ENCODE assay signal across 17 cellular contexts in genomic region chr7:70679666-70680065, GRCh38.
DNase-seq lines count a peak whose midpoint lies in the region; ATAC-seq, FAIRE-seq and TF ChIP-seq lines count a peak whose summit lies in the region.
"Had no signal": no experiment of that assay in that cellular context is flagged by ENCODE, and none has a peak within 500 bp of the region (broad histone marks: within the 10 kb centered on the region; RNA-seq: fewer than 3 reads in every experiment).

No MANE protein-coding gene starts in this region.

- H3K4me3 ChIP-seq in AG10803 (ENCODE audit: low read length) (peak overlapping the region; percentile 13), GM12878 (peak overlapping the region; percentile 20; the same call in 1 of the 2 replicates), Peyer's patch (no peak overlapping the region), endodermal cell (ENCODE audit: low read length) (no peak overlapping the region)
- H3K4me3 ChIP-seq: heart left ventricle, uterus had no signal

- TF ChIP-seq RAD21 in GM12878 (IDR thresholded peaks at IDR 0.05; ENCODE audit: insufficient read depth, low read depth, low read length): no peak

- 16% methylated on average over 4 of the region's 4 CpGs for WGBS in GM12878 (ENCODE audit: insufficient coverage, insufficient replicate concordance, low lambda C conversion rate, missing lambda C conversion rate)
- WGBS in endodermal cell (ENCODE audit: insufficient coverage in 1 of 2, insufficient read length in 1 of 2), 2 experiments: 77 to 83% methylated on average over 1 to 4 of the region's 4 CpGs

- POLR2A ChIA-PET in GM12878 (lab: Charles Lee): no interaction called here

- H3K9ac ChIP-seq in GM12878 (ENCODE audit: control insufficient read depth, insufficient read depth, low read length) (peak overlapping the region; percentile 38), endodermal cell (ENCODE audit: extremely low read depth, low read length, poor library complexity, severe bottlenecking) (no peak overlapping the region)

- in situ Hi-C loops in GM13977 (cut with MboI; ENCODE audit: low pct_unique_long_range_greater_than_20kb, low sequenced_read_pairs, unreplicated experiment) (loop anchor here (25.0 kb wide), 2 partner anchors 342 to 492 kb away; no protein-coding TSS in a partner anchor), GM12878 (cut with MboI) (no loop called here)

- intact Hi-C loops in GM12878 (cut with micrococcal nuclease; ENCODE audit: unreplicated experiment): no loop called here

- RAD21 ChIA-PET in GM12878 (lab: Charles Lee; ENCODE audit: unreplicated experiment): interaction anchor here (1.6 kb wide), 1 partner anchor 17 kb away, joined by 4 read pairs; no protein-coding TSS in a partner anchor

- H3K36me3 ChIP-seq in GM12878 (ENCODE audit: control insufficient read depth in 2 of 2, insufficient read depth in 2 of 2, low read length in 1 of 2) (no peaks in the 10 kb centered on the region; a peak in 2 of 4 replicates), Peyer's patch (no peaks in the 10 kb centered on the region), endodermal cell (ENCODE audit: control insufficient read depth, insufficient read depth, low read length) (no peaks in the 10 kb centered on the region)
- H3K36me3 ChIP-seq: heart left ventricle, uterus had no signal

- CTCF ChIA-PET in GM12878 (lab: Yijun Ruan, JAX): no interaction called here

- TF ChIP-seq CTCF in AG10803 (conservative IDR thresholded peaks at IDR 0.05; ENCODE audit: low read length) (no peak), GM13977 (IDR thresholded peaks at IDR 0.05; ENCODE audit: extremely low read depth, insufficient read depth, missing control alignments) (no peak), GM12878 (IDR thresholded peaks at IDR 0.05 in 2 of 3, conservative IDR thresholded peaks at IDR 0.05 in 1 of 3; ENCODE audit: control insufficient read depth in 2 of 3, extremely low read depth in 1 of 3, insufficient read depth in 1 of 3, low read depth in 3 of 3, low read length in 3 of 3) (no peak), Peyer's patch (IDR thresholded peaks at IDR 0.05) (no peak), endodermal cell (conservative IDR thresholded peaks at IDR 0.05) (no peak)

- ATAC-seq in HG03439 (IDR thresholded peaks at IDR 0.05; ENCODE audit: unreplicated experiment) (peak; percentile 62), GM12878 (peak; percentile 78)
- ATAC-seq: stimulated activated memory B cell treated with anti-CD40 and anti-IgM and Interleukin-4, amounts not matched to agents 10 μg/mL and 1 μg/mL and 100 μg/mL, for 72 hours had no signal

- H3K4me3 Mint-ChIP-seq in endodermal cell: no peak overlapping the region
- H3K4me3 Mint-ChIP-seq: activated B cell treated with CpG ODN at 0.5 μM for 24 hours; stimulated activated memory B cell treated with anti-CD40 and anti-IgM and Interleukin-4, amounts not matched to agents 10 μg/mL and 1 μg/mL and 100 μg/mL, for 72 hours had no signal

- peak overlapping the region; percentile 79 for H3K4me2 ChIP-seq in GM12878 (ENCODE audit: control insufficient read depth, insufficient read depth)

- TF ChIP-seq EP300 in GM12878 (IDR thresholded peaks at IDR 0.05; ENCODE audit: borderline replicate concordance in 1 of 2, control insufficient read depth in 1 of 2, low read depth in 2 of 2, low read length in 2 of 2): no peak

- peaks cover 9% of the 10 kb centered on the region for H3K36me3 Mint-ChIP-seq in endodermal cell (ENCODE audit: low read depth)

- H2AFZ ChIP-seq in GM12878 (ENCODE audit: control insufficient read depth, low read depth, low read length): peak overlapping the region; percentile 75

- H3K4me1 ChIP-seq in GM12878 (ENCODE audit: control insufficient read depth, insufficient read depth, low read length) (peaks cover 15% of the 10 kb centered on the region), Peyer's patch (no peaks in the 10 kb centered on the region), endodermal cell (ENCODE audit: control insufficient read depth, insufficient read depth, low read length) (peaks cover 14% of the 10 kb centered on the region)
- H3K4me1 ChIP-seq: uterus had no signal

- H3K79me2 ChIP-seq in GM12878 (ENCODE audit: control insufficient read depth, insufficient read depth, low read length): no peaks in the 10 kb centered on the region

- peaks cover 1% of the 10 kb centered on the region for H3K9me3 Mint-ChIP-seq in endodermal cell
- H3K9me3 Mint-ChIP-seq: activated B cell treated with CpG ODN at 0.5 μM for 24 hours had no signal

- peaks cover 94% of the 10 kb centered on the region for H3K27me3 Mint-ChIP-seq in endodermal cell (ENCODE audit: insufficient read depth)
- H3K27me3 Mint-ChIP-seq: activated B cell treated with CpG ODN at 0.5 μM for 24 hours; stimulated activated memory B cell treated with anti-CD40 and anti-IgM and Interleukin-4, amounts not matched to agents 10 μg/mL and 1 μg/mL and 100 μg/mL, for 72 hours had no signal

- peaks cover 27% of the 10 kb centered on the region for H3K4me1 Mint-ChIP-seq in endodermal cell

- FAIRE-seq in GM12878 (lab: Jason Lieb, UNC): no peak

- H3K9me3 ChIP-seq in GM12878 (replicated peaks; ENCODE audit: control insufficient read depth, insufficient read depth, low read length) (no peaks in the 10 kb centered on the region), Peyer's patch (no peaks in the 10 kb centered on the region), endodermal cell (ENCODE audit: control insufficient read depth, low read length) (no peaks in the 10 kb centered on the region)
- H3K9me3 ChIP-seq: heart left ventricle, uterus had no signal

- no peak overlapping the region for H3K27ac Mint-ChIP-seq in endodermal cell
- H3K27ac Mint-ChIP-seq: activated B cell treated with CpG ODN at 0.5 μM for 24 hours; stimulated activated memory B cell treated with anti-CD40 and anti-IgM and Interleukin-4, amounts not matched to agents 10 μg/mL and 1 μg/mL and 100 μg/mL, for 72 hours had no signal

- TF ChIP-seq POLR2A in GM12878 (IDR thresholded peaks at IDR 0.05; ENCODE audit: low read depth, low read length) (no peak), Peyer's patch (IDR thresholded peaks at IDR 0.05) (no peak)

- H3K27ac ChIP-seq in GM12878 (ENCODE audit: control insufficient read depth, insufficient read depth): no peak overlapping the region
- H3K27ac ChIP-seq in Peyer's patch: peak overlapping the region in 1 of 4 donors; percentile 18
- no peak overlapping the region for H3K27ac ChIP-seq in endodermal cell (ENCODE audit: low read depth, low read length)
- H3K27ac ChIP-seq: uterus had no signal

- DNase-seq in AG10803 (ENCODE audit: low read depth): peak; percentile 78
- peak; percentile 57 for DNase-seq in GM13977 (ENCODE audit: low spot score)
- peak; percentile 46 for DNase-seq in GM12878 (ENCODE audit: low read depth, low spot score)
- DNase-seq in Peyer's patch: no peak
- DNase-seq in endodermal cell: no peak
- no peak for DNase-seq in COLO829 (ENCODE audit: low spot score)
- DNase-seq in DMS153 treated with DMSO at 0.1 percent for 48 hours (lab: John Stamatoyannopoulos, UW; ENCODE audit: unreplicated experiment): no peak
- DNase-seq: activated B cell treated with CpG ODN at 0.5 μM for 24 hours; activated effector memory CD4-positive, alpha-beta T cell treated with Interleukin-2 at 50 U/mL for 16 hours; DND-41; heart left ventricle; NCI-H510A; stimulated activated CD4-positive, alpha-beta T cell treated with anti-CD3 and anti-CD28 coated beads, Interleukin-4, amount 100 ng/mL, for 1 hour; SW 1271; uterus had no signal

- SMC1A ChIA-PET in GM12878 (lab: Charles Lee; ENCODE audit: uncharacterized antibody, unreplicated experiment): interaction anchor here (0.7 to 2.0 kb wide), 3 partner anchors 12 to 34 kb away, joined by 3 to 5 read pairs (median 5); no protein-coding TSS in a partner anchor

- BruUV-seq in GM12878 (replicated peaks; lab: Mats Ljungman, UMichigan): no TSS peak

- H3K27me3 ChIP-seq in GM12878 (replicated peaks in 1 of 2; ENCODE audit: control insufficient read depth in 2 of 2, insufficient read depth in 2 of 2, low read length in 1 of 2) (no peaks in the 10 kb centered on the region), Peyer's patch (no peaks in the 10 kb centered on the region), endodermal cell (ENCODE audit: control insufficient read depth, insufficient read depth, low read length, poor library complexity, severe bottlenecking) (peaks cover 62% of the 10 kb centered on the region)
- H3K27me3 ChIP-seq: heart left ventricle, uterus had no signal

- H4K20me1 ChIP-seq in GM12878 (ENCODE audit: control insufficient read depth, insufficient read depth): no peaks in the 10 kb centered on the region

TF ChIP-seq in GM12878, 131 proteins besides CTCF, POLR2A, EP300 and RAD21 (continues in another document):
- TF ChIP-seq ZNF274 (IDR thresholded peaks at IDR 0.05; ENCODE audit: insufficient read depth, insufficient read length) (no peak), SRF (IDR thresholded peaks at IDR 0.05; ENCODE audit: low read depth in 2 of 2, low read length in 2 of 2) (no peak), SUPT20H (IDR thresholded peaks at IDR 0.05; ENCODE audit: borderline replicate concordance, control insufficient read depth, low read depth, low read length) (no peak), ZNF24 (IDR thresholded peaks at IDR 0.05) (no peak)
- TF ChIP-seq, protein P1, sequence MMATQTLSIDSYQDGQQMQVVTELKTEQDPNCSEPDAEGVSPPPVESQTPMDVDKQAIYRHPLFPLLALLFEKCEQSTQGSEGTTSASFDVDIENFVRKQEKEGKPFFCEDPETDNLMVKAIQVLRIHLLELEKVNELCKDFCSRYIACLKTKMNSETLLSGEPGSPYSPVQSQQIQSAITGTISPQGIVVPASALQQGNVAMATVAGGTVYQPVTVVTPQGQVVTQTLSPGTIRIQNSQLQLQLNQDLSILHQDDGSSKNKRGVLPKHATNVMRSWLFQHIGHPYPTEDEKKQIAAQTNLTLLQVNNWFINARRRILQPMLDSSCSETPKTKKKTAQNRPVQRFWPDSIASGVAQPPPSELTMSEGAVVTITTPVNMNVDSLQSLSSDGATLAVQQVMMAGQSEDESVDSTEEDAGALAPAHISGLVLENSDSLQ (IDR thresholded peaks at IDR 0.05): peak; percentile 54

Comparison
In these comparisons a context has a peak if more than half of its experiments do, and no peak if none do; other contexts are left out.
1. DNase-seq: peak in AG10803 (single experiment), GM13977 (single experiment) and GM12878 (single experiment); none in Peyer's patch (0 of 3), endodermal cell (single experiment), COLO829 (single experiment) and DMS153 treated with DMSO at 0.1 percent for 48 hours (single experiment).
2. H3K4me3 ChIP-seq: peak in AG10803 (single experiment) and GM12878 (single experiment); none in Peyer's patch (0 of 4) and endodermal cell (single experiment).